In genomic region chr1:41901551-41901950, GRCh38 we compare ENCODE assay signal across 13 cellular contexts. TPM values are rescaled to one million over a fixed set of nuclear protein-coding genes. Genes with fewer than 3 reads are reported as not detected.
DNase-seq lines count a peak whose midpoint lies in the region; ATAC-seq and TF ChIP-seq lines count a peak whose summit lies in the region.
"Had no signal": no experiment of that assay in that cellular context is flagged by ENCODE, and none has a peak within 500 bp of the region (broad histone marks: within the 10 kb centered on the region; RNA-seq: fewer than 3 reads in every experiment).

No MANE protein-coding gene starts in this region.

- no peaks in the 10 kb centered on the region for H3K36me3 ChIP-seq in PC-3 (ENCODE audit: low read depth, low read length)
- H3K36me3 ChIP-seq: heart right ventricle had no signal

- no peak overlapping the region for H2AFZ ChIP-seq in PC-3 (ENCODE audit: low read length)

- peak overlapping the region; percentile 78 for H3K4me2 ChIP-seq in PC-3 (ENCODE audit: low read length)

- peaks cover 67% of the 10 kb centered on the region for H3K4me1 Mint-ChIP-seq in nephron progenitor cell

- peaks cover 55% of the 10 kb centered on the region for H3K4me1 ChIP-seq in PC-3 (ENCODE audit: insufficient read depth, low read length)

- H3K27ac Mint-ChIP-seq in nephron progenitor cell, result peak overlapping the region; percentile 93

- H3K9ac ChIP-seq in PC-3 (ENCODE audit: low read length), result peak overlapping the region; percentile 47

- no peaks in the 10 kb centered on the region for H3F3A ChIP-seq in PC-3 (ENCODE audit: low read length, unreplicated experiment)

- no peaks in the 10 kb centered on the region for H3K9me2 ChIP-seq in PC-3 (replicated peaks; ENCODE audit: low read length)

- ATAC-seq in PC-3, result peak; percentile 7

- H3K9me3 ChIP-seq in PC-3 (ENCODE audit: low read length), result no peaks in the 10 kb centered on the region
- H3K9me3 ChIP-seq: heart right ventricle had no signal

- CTCF ChIA-PET in PC-3 (lab: Charles Lee), result no interaction called here

- H3K27me3 Mint-ChIP-seq in nephron progenitor cell (ENCODE audit: low read depth, poor library complexity), result peaks cover 6% of the 10 kb centered on the region

- H3K9me3 Mint-ChIP-seq in nephron progenitor cell, result no peaks in the 10 kb centered on the region

- no peaks in the 10 kb centered on the region for H4K20me1 ChIP-seq in PC-3 (ENCODE audit: low read length)

- intact Hi-C loops in PC-3 (cut with micrococcal nuclease), result loop anchor here (5.0 kb wide), 2 partner anchors 39 to 59 kb away; no protein-coding TSS in a partner anchor

- BruUV-seq in PC-3 (replicated peaks; lab: Mats Ljungman, UMichigan), result no TSS peak

- no peak overlapping the region for H3K4me3 ChIP-seq in PC-3 (ENCODE audit: low read length)
- H3K4me3 ChIP-seq: heart right ventricle had no signal

- peak overlapping the region; percentile 80 for H3K27ac ChIP-seq in PC-3 (ENCODE audit: low read length)

- H3K4me3 Mint-ChIP-seq in nephron progenitor cell, result peak overlapping the region; percentile 49

- peaks cover 93% of the 10 kb centered on the region for H3K79me2 ChIP-seq in PC-3 (ENCODE audit: low read length)

- no peaks in the 10 kb centered on the region for H3K27me3 ChIP-seq in PC-3 (ENCODE audit: low read length)
- H3K27me3 ChIP-seq: heart right ventricle had no signal

- DNase-seq in Daoy (ENCODE audit: low read depth) (peak; percentile 54), PC-3 (no peak), ecto neural progenitor cell (ENCODE audit: low spot score) (peak; percentile 32), nephron progenitor cell (no peak), NCI-H1092 treated with DMSO at 0.1 percent for 48 hours (lab: John Stamatoyannopoulos, UW) (no peak), NCI-H2171 (lab: John Stamatoyannopoulos, UW) (no peak), NCI-H526 (lab: John Stamatoyannopoulos, UW) (no peak)
- DNase-seq: activated CD8-positive, alpha-beta memory T cell treated with anti-CD3 and anti-CD28 coated beads, Interleukin-2, amount 50 U/mL, for 4 hours; DMS 273 treated with DMSO at 0.1 percent for 48 hours; H7; heart right ventricle; NCI-H1930; T1000 had no signal

- no peaks in the 10 kb centered on the region for H3K36me3 Mint-ChIP-seq in nephron progenitor cell (ENCODE audit: low read depth)

- POLR2A ChIA-PET in PC-3 (lab: Charles Lee; ENCODE audit: unreplicated experiment), result interaction anchor here (0.8 kb wide), 1 partner anchor 111 kb away, joined by 4 read pairs; no protein-coding TSS in a partner anchor

- TF ChIP-seq CTCF in PC-3 (conservative IDR thresholded peaks at IDR 0.05; ENCODE audit: low read depth, low read length), result no peak
- no peak for TF ChIP-seq CTCF in nephron progenitor cell (IDR thresholded peaks at IDR 0.05)

RNA-seq across cellular contexts. Expression of gene HIVEP3, which starts 17.2 kb away (rescaled TPM):
- 7.5 and 9.5 TPM in 2 replicates for total RNA-seq in Daoy (2014; rRNA removed; shearing (Covaris generic))
- 8.4 and 9.8 TPM in 2 replicates for total RNA-seq in PC-3 (2014; rRNA removed)

Comparison
In these comparisons a context has a peak if more than half of its experiments do, and no peak if none do; other contexts are left out.
1. DNase-seq: peak in Daoy (single experiment) and ecto neural progenitor cell (single experiment); none in PC-3 (single experiment), nephron progenitor cell (single experiment), NCI-H1092 treated with DMSO at 0.1 percent for 48 hours (single experiment), NCI-H2171 (single experiment) and NCI-H526 (0 of 2).